In the genomic region with DNA sequence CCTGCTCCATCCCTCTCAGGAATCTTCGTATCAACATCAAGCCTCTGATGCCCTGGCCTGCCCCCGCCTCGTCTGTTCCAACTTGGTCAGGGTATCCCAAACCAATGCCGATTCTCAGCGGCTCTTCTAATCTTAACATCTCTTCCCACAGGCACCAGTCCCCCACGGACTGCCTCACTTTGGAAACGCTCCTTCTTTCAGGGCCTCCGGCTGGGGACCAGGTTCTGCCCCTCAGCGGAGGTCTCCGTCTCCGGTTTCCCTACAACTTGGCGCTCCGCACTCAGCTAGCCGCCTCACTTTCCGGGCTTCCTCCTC, we compare ENCODE assay signal across 9 cellular contexts. TPM values are rescaled to one million over a fixed set of nuclear protein-coding genes. Genes with fewer than 3 reads are reported as not detected.
DNase-seq lines count a peak whose midpoint lies in the region; ATAC-seq, FAIRE-seq and TF ChIP-seq lines count a peak whose summit lies in the region.
"Had no signal": no experiment of that assay in that cellular context is flagged by ENCODE, and none has a peak within 500 bp of the region (broad histone marks: within the 10 kb centered on the region; RNA-seq: fewer than 3 reads in every experiment).

No MANE protein-coding gene starts in this region.

- intact Hi-C loops in GM12878 (cut with micrococcal nuclease; ENCODE audit: unreplicated experiment): loop anchor here (5.0 kb wide), 1 partner anchor 116 kb away; a partner anchor contains a TSS

- POLR2A ChIA-PET in GM12878 (lab: Charles Lee): interaction anchor here (0.6 to 1.9 kb wide), 7 partner anchors 13 to 293 kb away, joined by 3 to 6 read pairs (median 4); a partner anchor contains a TSS

- no peak for TF ChIP-seq POLR2A in GM12878 (IDR thresholded peaks at IDR 0.05; ENCODE audit: low read depth, low read length)

- peak; percentile 9 for ATAC-seq in HG02938 (IDR thresholded peaks at IDR 0.05; ENCODE audit: unreplicated experiment)
- peak; percentile 12; the same call in 2 of the 3 replicates for ATAC-seq in GM12878
- ATAC-seq in HG03342 (IDR thresholded peaks at IDR 0.05; ENCODE audit: unreplicated experiment): no peak
- ATAC-seq in HG03097 (IDR thresholded peaks at IDR 0.05; ENCODE audit: low FRiP score, unreplicated experiment): no peak
- ATAC-seq in GM18868 (IDR thresholded peaks at IDR 0.05; ENCODE audit: unreplicated experiment): no peak

- peak overlapping the region; percentile 83 to 97 (median 88) for H3K9ac ChIP-seq in BLaER1 treated with 17β-estradiol and CSF1 and Interleukin-3, amounts not matched to agents 10 nM and 100 nM
- peak overlapping the region; percentile 62 for H3K9ac ChIP-seq in GM12878 (ENCODE audit: control insufficient read depth, insufficient read depth, low read length)

- peak overlapping the region; percentile 92 to 99 (median 98) for H3K4me2 ChIP-seq in BLaER1 treated with 17β-estradiol and CSF1 and Interleukin-3, amounts not matched to agents 10 nM and 100 nM
- H3K4me2 ChIP-seq in GM12878 (ENCODE audit: control insufficient read depth, insufficient read depth): peak overlapping the region; percentile 82

- in situ Hi-C loops in GM12878 (cut with MboI): no loop called here

- RAD21 ChIA-PET in GM12878 (lab: Charles Lee; ENCODE audit: unreplicated experiment): interaction anchor here (0.8 to 2.4 kb wide), 4 partner anchors 10 to 69 kb away, joined by 3 to 17 read pairs (median 6); no protein-coding TSS in a partner anchor

- peaks cover 36 to 45% (median 44%) of the 10 kb centered on the region in 11 experiments for H3K36me3 ChIP-seq in BLaER1 treated with 17β-estradiol and CSF1 and Interleukin-3, amounts not matched to agents 10 nM and 100 nM
- H3K36me3 ChIP-seq in GM12878 (ENCODE audit: control insufficient read depth in 2 of 2, insufficient read depth in 2 of 2, low read length in 1 of 2) (peaks cover 8 to 24% of the 10 kb centered on the region in 2 experiments), mesodermal cell (ENCODE audit: control insufficient read depth, insufficient read depth, low read length) (peaks cover 36% of the 10 kb centered on the region)

- WGBS in GM12878 (ENCODE audit: insufficient coverage, insufficient replicate concordance, low lambda C conversion rate, missing lambda C conversion rate): 2% methylated on average over 15 of the region's 15 CpGs
- 0 to 2% methylated on average over 15 of the region's 15 CpGs for WGBS in mesodermal cell (ENCODE audit: insufficient coverage in 2 of 2), 2 experiments

- H3K9me3 ChIP-seq in BLaER1 treated with 17β-estradiol and CSF1 and Interleukin-3, amounts not matched to agents 10 nM and 100 nM (replicated peaks in 1 of 11): no peaks in the 10 kb centered on the region
- H3K9me3 ChIP-seq in GM12878 (replicated peaks; ENCODE audit: control insufficient read depth, insufficient read depth, low read length) (no peaks in the 10 kb centered on the region), mesodermal cell (ENCODE audit: control insufficient read depth, low read length) (no peaks in the 10 kb centered on the region)

- TSS peak; percentile 50 for BruUV-seq in GM12878 (replicated peaks; lab: Mats Ljungman, UMichigan)

- H2AFZ ChIP-seq in GM12878 (ENCODE audit: control insufficient read depth, low read depth, low read length): peak overlapping the region; percentile 86

- no peak for TF ChIP-seq CTCF in GM12878 (IDR thresholded peaks at IDR 0.05 in 2 of 3, conservative IDR thresholded peaks at IDR 0.05 in 1 of 3; ENCODE audit: control insufficient read depth in 2 of 3, extremely low read depth in 1 of 3, insufficient read depth in 1 of 3, low read depth in 3 of 3, low read length in 3 of 3)

- H3K4me3 ChIP-seq in BLaER1 treated with 17β-estradiol and CSF1 and Interleukin-3, amounts not matched to agents 10 nM and 100 nM: peak overlapping the region; percentile 84 to 95 (median 89)
- H3K4me3 ChIP-seq in GM12878 (peak overlapping the region; percentile 89), mesodermal cell (ENCODE audit: extremely low read depth, insufficient read depth, low read length, poor library complexity, severe bottlenecking) (peak overlapping the region; percentile 88)

- peaks cover 15% of the 10 kb centered on the region for H3K79me2 ChIP-seq in GM12878 (ENCODE audit: control insufficient read depth, insufficient read depth, low read length)

- FAIRE-seq in GM12878 (lab: Jason Lieb, UNC): no peak

- DNase-seq in GM12878 (ENCODE audit: low read depth, low spot score): no peak
- no peak for DNase-seq in NCI-H2107 treated with DMSO at 0.1 percent for 48 hours (lab: John Stamatoyannopoulos, UW; ENCODE audit: unreplicated experiment)

- no peak for TF ChIP-seq EP300 in GM12878 (IDR thresholded peaks at IDR 0.05; ENCODE audit: borderline replicate concordance in 1 of 2, control insufficient read depth in 1 of 2, low read depth in 2 of 2, low read length in 2 of 2)

- SMC1A ChIA-PET in GM12878 (lab: Charles Lee; ENCODE audit: uncharacterized antibody, unreplicated experiment): interaction anchor here (2.6 kb wide), 1 partner anchor 17 kb away, joined by 24 read pairs; no protein-coding TSS in a partner anchor

- H3K4me1 ChIP-seq in BLaER1 treated with 17β-estradiol and CSF1 and Interleukin-3, amounts not matched to agents 10 nM and 100 nM: peaks cover 24 to 31% (median 27%) of the 10 kb centered on the region in 10 experiments
- H3K4me1 ChIP-seq in GM12878 (ENCODE audit: control insufficient read depth, insufficient read depth, low read length): no peaks in the 10 kb centered on the region
- peaks cover 15% of the 10 kb centered on the region for H3K4me1 ChIP-seq in mesodermal cell (ENCODE audit: control insufficient read depth, insufficient read depth, low read length, poor library complexity, severe bottlenecking)

- peak overlapping the region; percentile 55 to 92 (median 82) for H3K27ac ChIP-seq in BLaER1 treated with 17β-estradiol and CSF1 and Interleukin-3, amounts not matched to agents 10 nM and 100 nM
- H3K27ac ChIP-seq in GM12878 (ENCODE audit: control insufficient read depth, insufficient read depth): peak overlapping the region; percentile 16
- peak overlapping the region; percentile 48 for H3K27ac ChIP-seq in mesodermal cell (ENCODE audit: low read depth, low read length, severe bottlenecking)

- no peaks in the 10 kb centered on the region for H3K27me3 ChIP-seq in BLaER1 treated with 17β-estradiol and CSF1 and Interleukin-3, amounts not matched to agents 10 nM and 100 nM
- no peaks in the 10 kb centered on the region for H3K27me3 ChIP-seq in GM12878 (replicated peaks in 1 of 2; ENCODE audit: control insufficient read depth in 2 of 2, insufficient read depth in 2 of 2, low read length in 1 of 2)

- no peak for TF ChIP-seq RAD21 in GM12878 (IDR thresholded peaks at IDR 0.05; ENCODE audit: insufficient read depth, low read depth, low read length)

- H4K20me1 ChIP-seq in BLaER1 treated with 17β-estradiol and CSF1 and Interleukin-3, amounts not matched to agents 10 nM and 100 nM: peaks cover 0 to 50% (median 15%) of the 10 kb centered on the region in 11 experiments; a peak in 13 of 22 replicates
- H4K20me1 ChIP-seq in GM12878 (ENCODE audit: control insufficient read depth, insufficient read depth): no peaks in the 10 kb centered on the region

- CTCF ChIA-PET in GM12878 (lab: Yijun Ruan, JAX): interaction anchor here (1.4 to 5.1 kb wide), 5 partner anchors 8 to 102 kb away, joined by 6 to 56 read pairs (median 8); no protein-coding TSS in a partner anchor

RNA-seq across cellular contexts. Expression of a gene that starts 0.5 kb away (rescaled TPM):
- 22.9 and 36.3 TPM in 2 replicates for total RNA-seq in GM12878 (2013; cell fraction: nucleolus; rRNA removed)
- 59.4 and 59.8 TPM in 2 replicates for total RNA-seq in GM12878 (2014; rRNA removed)
- total RNA-seq in GM12878 (2014; rRNA removed; fragmentation: Illumina TruSeq; extraction: Trizol): 55.4 and 56.2 TPM in 2 replicates
- 52.8 and 58.1 TPM in 2 replicates for total RNA-seq in GM12878 (2021)
- polyA plus RNA-seq in GM12878 (2011; ENCODE audit: low read depth): 18.9 TPM
- 15.2 and 29.3 TPM in 2 replicates for polyA plus RNA-seq in GM12878 (2011; rRNA removed)
- polyA plus RNA-seq in GM12878 (2011; cell fraction: cytosol; rRNA removed): 42.5 and 47.8 TPM in 2 replicates
- polyA plus RNA-seq in GM12878 (2011; cell fraction: nucleus; rRNA removed): 38.2 and 45.7 TPM in 2 replicates
- polyA plus RNA-seq in GM12878 (2012): 19.8 and 21.2 TPM in 2 replicates
- 62.1 and 76.3 TPM in 2 replicates for polyA plus RNA-seq in GM12878 (2014; fragmentation: Illumina TruSeq; extraction: Trizol)
- polyA plus RNA-seq in GM12878 (2014; fragmentation: Nextera tagmentation; extraction: Ambion mirVana): 10 to 100 TPM; 39.6 to 50.9 TPM
- 49.5 and 54.5 TPM in 2 replicates for polyA plus RNA-seq in GM12878 (2014; rRNA removed)
- 10 to 100 TPM; 63.9 to 65.8 TPM for polyA plus RNA-seq in GM12878 (2016; fragmentation: Nextera tagmentation; extraction: Ambion mirVana)
- 39.4 and 48.2 TPM in 2 replicates for polyA minus RNA-seq in GM12878 (2011; rRNA and poly(A)+ RNA removed)
- polyA minus RNA-seq in GM12878 (2011; cell fraction: cytosol; rRNA and poly(A)+ RNA removed): 11.6 and 19.4 TPM in 2 replicates
- 8.1 and 17.4 TPM in 2 replicates for polyA minus RNA-seq in GM12878 (2011; cell fraction: nucleus; rRNA and poly(A)+ RNA removed)
- polyA plus RNA-seq in mesodermal cell (2013, experiment 1 of 2): 38.7 TPM
- 33.6 TPM for polyA plus RNA-seq in mesodermal cell (2013, experiment 2 of 2)

RNA-seq across cellular contexts. Expression of a gene that starts 5.8 kb away (rescaled TPM):
- 59.3 and 69.6 TPM in 2 replicates for total RNA-seq in GM12878 (2013; cell fraction: nucleolus; rRNA removed)
- total RNA-seq in GM12878 (2014; rRNA removed) (23.4 and 25.8 TPM in 2 replicates), GM12878 (2014; rRNA removed; fragmentation: Illumina TruSeq; extraction: Trizol) (10.1 and 11.6 TPM in 2 replicates), GM12878 (2021) (31.3 and 33.1 TPM in 2 replicates)
- polyA plus RNA-seq in GM12878 (2011; ENCODE audit: low read depth): 11.3 TPM
- polyA plus RNA-seq in GM12878 (2011; rRNA removed) (6.7 and 9.2 TPM in 2 replicates), GM12878 (2014; fragmentation: Illumina TruSeq; extraction: Trizol) (3.2 and 9.2 TPM in 2 replicates), GM12878 (2014; fragmentation: Nextera tagmentation; extraction: Ambion mirVana) (under 1 TPM; 0.23 to 0.82 TPM), GM12878 (2014; rRNA removed) (24.1 and 28.2 TPM in 2 replicates), GM12878 (2016; fragmentation: Nextera tagmentation; extraction: Ambion mirVana) (10 to 100 TPM; 11.4 to 13.4 TPM)
- 13.1 and 17.6 TPM in 2 replicates for polyA plus RNA-seq in GM12878 (2011; cell fraction: cytosol; rRNA removed)
- polyA plus RNA-seq in GM12878 (2011; cell fraction: nucleus; rRNA removed): 96.6 and 98.8 TPM in 2 replicates
- 19.5 and 28.6 TPM in 2 replicates for polyA plus RNA-seq in GM12878 (2012)
- 10.4 and 22.9 TPM in 2 replicates for polyA minus RNA-seq in GM12878 (2011; rRNA and poly(A)+ RNA removed)
- polyA minus RNA-seq in GM12878 (2011; cell fraction: cytosol; rRNA and poly(A)+ RNA removed): 7.6 and 10.5 TPM in 2 replicates
- 36.0 and 57.0 TPM in 2 replicates for polyA minus RNA-seq in GM12878 (2011; cell fraction: nucleus; rRNA and poly(A)+ RNA removed)
- polyA plus RNA-seq in mesodermal cell (2013, experiment 1 of 2): 32.9 TPM
- 31.6 TPM for polyA plus RNA-seq in mesodermal cell (2013, experiment 2 of 2)

RNA-seq across cellular contexts. Expression of a gene that starts 16.2 kb away (rescaled TPM):
- not detected in 2 replicates for total RNA-seq in GM12878 (2013; cell fraction: nucleolus; rRNA removed)
- total RNA-seq in GM12878 (2014; rRNA removed) (not detected in 2 replicates), GM12878 (2014; rRNA removed; fragmentation: Illumina TruSeq; extraction: Trizol) (not detected in 2 replicates), GM12878 (2021) (0.54 TPM in 1 of 2 replicates, not detected in the other)
- polyA plus RNA-seq in GM12878 (2011; ENCODE audit: low read depth): not detected
- polyA plus RNA-seq in GM12878 (2011; rRNA removed) (not detected in 2 replicates), GM12878 (2014; fragmentation: Illumina TruSeq; extraction: Trizol) (not detected in 2 replicates), GM12878 (2014; fragmentation: Nextera tagmentation; extraction: Ambion mirVana) (not detected), GM12878 (2014; rRNA removed) (not detected in 2 replicates), GM12878 (2016; fragmentation: Nextera tagmentation; extraction: Ambion mirVana) (not detected)
- not detected in 2 replicates for polyA plus RNA-seq in GM12878 (2011; cell fraction: cytosol; rRNA removed)
- not detected in 2 replicates for polyA plus RNA-seq in GM12878 (2011; cell fraction: nucleus; rRNA removed)
- not detected in 2 replicates for polyA plus RNA-seq in GM12878 (2012)
- not detected in 2 replicates for polyA minus RNA-seq in GM12878 (2011; rRNA and poly(A)+ RNA removed)
- polyA minus RNA-seq in GM12878 (2011; cell fraction: cytosol; rRNA and poly(A)+ RNA removed): not detected in 2 replicates
- polyA minus RNA-seq in GM12878 (2011; cell fraction: nucleus; rRNA and poly(A)+ RNA removed): 1.1 TPM in 1 of 2 replicates, not detected in the other
- not detected for polyA plus RNA-seq in mesodermal cell (2013, experiment 1 of 2)
- not detected for polyA plus RNA-seq in mesodermal cell (2013, experiment 2 of 2)
- total RNA-seq: pulmonary artery endothelial cell had no signal

RNA-seq across cellular contexts. Expression of a gene that starts 22.0 kb away (rescaled TPM):
- total RNA-seq in GM12878 (2013; cell fraction: nucleolus; rRNA removed): not detected in 2 replicates
- 0.11 TPM in 1 of 2 replicates, not detected in the other for total RNA-seq in GM12878 (2014; rRNA removed)
- total RNA-seq in GM12878 (2014; rRNA removed; fragmentation: Illumina TruSeq; extraction: Trizol): 0.13 and 0.14 TPM in 2 replicates
- 0.51 and 1.4 TPM in 2 replicates for total RNA-seq in GM12878 (2021)
- polyA plus RNA-seq in GM12878 (2011; ENCODE audit: low read depth): 1.7 TPM
- 0.17 and 0.18 TPM in 2 replicates for polyA plus RNA-seq in GM12878 (2011; rRNA removed)
- polyA plus RNA-seq in GM12878 (2011; cell fraction: cytosol; rRNA removed): 0.17 and 1.4 TPM in 2 replicates
- 0.79 and 1.0 TPM in 2 replicates for polyA plus RNA-seq in GM12878 (2011; cell fraction: nucleus; rRNA removed)
- polyA plus RNA-seq in GM12878 (2012): 3.2 and 3.6 TPM in 2 replicates
- polyA plus RNA-seq in GM12878 (2014; fragmentation: Illumina TruSeq; extraction: Trizol): 0.12 and 0.86 TPM in 2 replicates
- under 1 TPM; 0.11 TPM for polyA plus RNA-seq in GM12878 (2014; fragmentation: Nextera tagmentation; extraction: Ambion mirVana)
- 0.34 and 0.63 TPM in 2 replicates for polyA plus RNA-seq in GM12878 (2014; rRNA removed)
- under 1 TPM; 0.39 to 0.81 TPM for polyA plus RNA-seq in GM12878 (2016; fragmentation: Nextera tagmentation; extraction: Ambion mirVana)
- polyA minus RNA-seq in GM12878 (2011; rRNA and poly(A)+ RNA removed): not detected in 2 replicates
- polyA minus RNA-seq in GM12878 (2011; cell fraction: cytosol; rRNA and poly(A)+ RNA removed): not detected in 2 replicates
- not detected in 2 replicates for polyA minus RNA-seq in GM12878 (2011; cell fraction: nucleus; rRNA and poly(A)+ RNA removed)
- 27.6 TPM for polyA plus RNA-seq in mesodermal cell (2013, experiment 1 of 2)
- 24.5 TPM for polyA plus RNA-seq in mesodermal cell (2013, experiment 2 of 2)

RNA-seq across cellular contexts. Expression of a gene that starts 39.5 kb away (rescaled TPM):
- not detected in 2 replicates for total RNA-seq in GM12878 (2013; cell fraction: nucleolus; rRNA removed)
- not detected in 2 replicates for total RNA-seq in GM12878 (2014; rRNA removed)
- total RNA-seq in GM12878 (2014; rRNA removed; fragmentation: Illumina TruSeq; extraction: Trizol): not detected in 2 replicates
- total RNA-seq in GM12878 (2021): not detected in 2 replicates
- not detected for polyA plus RNA-seq in GM12878 (2011; ENCODE audit: low read depth)
- polyA plus RNA-seq in GM12878 (2011; rRNA removed): not detected in 2 replicates
- polyA plus RNA-seq in GM12878 (2011; cell fraction: cytosol; rRNA removed): not detected in 2 replicates
- polyA plus RNA-seq in GM12878 (2011; cell fraction: nucleus; rRNA removed): not detected in 2 replicates
- polyA plus RNA-seq in GM12878 (2012): not detected in 2 replicates
- not detected in 2 replicates for polyA plus RNA-seq in GM12878 (2014; fragmentation: Illumina TruSeq; extraction: Trizol)
- polyA plus RNA-seq in GM12878 (2014; fragmentation: Nextera tagmentation; extraction: Ambion mirVana): not detected
- polyA plus RNA-seq in GM12878 (2014; rRNA removed): not detected in 2 replicates
- polyA plus RNA-seq in GM12878 (2016; fragmentation: Nextera tagmentation; extraction: Ambion mirVana): not detected
- polyA minus RNA-seq in GM12878 (2011; rRNA and poly(A)+ RNA removed): not detected in 2 replicates
- not detected in 2 replicates for polyA minus RNA-seq in GM12878 (2011; cell fraction: cytosol; rRNA and poly(A)+ RNA removed)
- polyA minus RNA-seq in GM12878 (2011; cell fraction: nucleus; rRNA and poly(A)+ RNA removed): not detected in 2 replicates
- not detected for polyA plus RNA-seq in mesodermal cell (2013, experiment 1 of 2)
- polyA plus RNA-seq in mesodermal cell (2013, experiment 2 of 2): not detected
- total RNA-seq: pulmonary artery endothelial cell had no signal

Comparison
In these comparisons a context has a peak if more than half of its experiments do, and no peak if none do; other contexts are left out.
1. H3K27ac ChIP-seq: peak in every context shown above with its lines; median percentile 82 in BLaER1 treated with 17β-estradiol and CSF1 and Interleukin-3, amounts not matched to agents 10 nM and 100 nM; 48 in mesodermal cell; 16 in GM12878.
2. ATAC-seq: peak in HG02938 (single experiment) and GM12878 (single experiment); none in HG03342 (single experiment), HG03097 (single experiment) and GM18868 (single experiment).
3. Peak in every context shown above with its lines, with median percentiles within 50 percentile points of each other: H3K4me3 ChIP-seq.